Comparison of ENCODE assay signal across 19 cellular contexts in genomic region chr18:57359433-57359832, GRCh38. TPM values are rescaled to one million over a fixed set of nuclear protein-coding genes. Genes with fewer than 3 reads are reported as not detected.
DNase-seq lines count a peak whose midpoint lies in the region; ATAC-seq and TF ChIP-seq lines count a peak whose summit lies in the region.
"Had no signal": no experiment of that assay in that cellular context is flagged by ENCODE, and none has a peak within 500 bp of the region (broad histone marks: within the 10 kb centered on the region; RNA-seq: fewer than 3 reads in every experiment).

No MANE protein-coding gene starts in this region.

- H3K36me3 Mint-ChIP-seq in osteocyte (ENCODE audit: unreplicated experiment) = no peaks in the 10 kb centered on the region
- H3K36me3 Mint-ChIP-seq: CD14-positive monocyte had no signal

- H3K9me3 Mint-ChIP-seq in osteocyte (ENCODE audit: unreplicated experiment) = no peaks in the 10 kb centered on the region

- no peaks in the 10 kb centered on the region for H3K4me1 Mint-ChIP-seq in osteocyte (ENCODE audit: unreplicated experiment)
- H3K4me1 Mint-ChIP-seq: CD14-positive monocyte; CD8-positive, alpha-beta memory T cell had no signal

- ATAC-seq in left lobe of liver = peak; percentile 72
- ATAC-seq in HG02884 (IDR thresholded peaks at IDR 0.05; ENCODE audit: unreplicated experiment) = no peak
- ATAC-seq: GM12878 had no signal

- H3K27ac Mint-ChIP-seq in osteocyte (ENCODE audit: unreplicated experiment) = no peak overlapping the region
- H3K27ac Mint-ChIP-seq: CD14-positive monocyte; CD4-positive, alpha-beta T cell; CD8-positive, alpha-beta memory T cell had no signal

- H3K27me3 Mint-ChIP-seq in osteocyte (ENCODE audit: unreplicated experiment) = peaks cover 13% of the 10 kb centered on the region

- no peak for TF ChIP-seq CTCF in osteocyte (IDR thresholded peaks at IDR 0.05)

- no peak overlapping the region for H3K4me3 Mint-ChIP-seq in osteocyte (ENCODE audit: unreplicated experiment)
- H3K4me3 Mint-ChIP-seq: CD14-positive monocyte; CD4-positive, alpha-beta T cell; CD8-positive, alpha-beta memory T cell had no signal

- DNase-seq in HuH-7.5 (ENCODE audit: low spot score) (peak; percentile 19), left lobe of liver (ENCODE audit: low spot score) (no peak), osteocyte (ENCODE audit: extremely low spot score, unreplicated experiment) (peak; percentile 13), AG08395 (ENCODE audit: low spot score) (no peak), SIG-M5 treated with dmso at 0.1 percent for 504 hours (lab: John Stamatoyannopoulos, UW; ENCODE audit: unreplicated experiment) (no peak)
- DNase-seq: AML-193; BE2C; CD4-positive, alpha-beta T cell; CD8-positive, alpha-beta memory T cell; DMS 273 treated with DMSO at 0.1 percent for 48 hours; DMS79; EL; GM23248; H7; HCEC 1CT had no signal

RNA-seq across cellular contexts. Expression of gene ST8SIA3, which starts 7.1 kb away (rescaled TPM):
- total RNA-seq in left lobe of liver = not detected
- not detected in 2 replicates for total RNA-seq in osteocyte
- total RNA-seq: A172; CD4-positive, alpha-beta T cell; CD8-positive, alpha-beta memory T cell; GM23248 had no signal

Comparison
In these comparisons a context has a peak if more than half of its experiments do, and no peak if none do; other contexts are left out.
1. DNase-seq: peak in HuH-7.5 (single experiment) and osteocyte (single experiment); none in left lobe of liver (single experiment), AG08395 (single experiment) and SIG-M5 treated with dmso at 0.1 percent for 504 hours (single experiment).